In the genomic region with DNA sequence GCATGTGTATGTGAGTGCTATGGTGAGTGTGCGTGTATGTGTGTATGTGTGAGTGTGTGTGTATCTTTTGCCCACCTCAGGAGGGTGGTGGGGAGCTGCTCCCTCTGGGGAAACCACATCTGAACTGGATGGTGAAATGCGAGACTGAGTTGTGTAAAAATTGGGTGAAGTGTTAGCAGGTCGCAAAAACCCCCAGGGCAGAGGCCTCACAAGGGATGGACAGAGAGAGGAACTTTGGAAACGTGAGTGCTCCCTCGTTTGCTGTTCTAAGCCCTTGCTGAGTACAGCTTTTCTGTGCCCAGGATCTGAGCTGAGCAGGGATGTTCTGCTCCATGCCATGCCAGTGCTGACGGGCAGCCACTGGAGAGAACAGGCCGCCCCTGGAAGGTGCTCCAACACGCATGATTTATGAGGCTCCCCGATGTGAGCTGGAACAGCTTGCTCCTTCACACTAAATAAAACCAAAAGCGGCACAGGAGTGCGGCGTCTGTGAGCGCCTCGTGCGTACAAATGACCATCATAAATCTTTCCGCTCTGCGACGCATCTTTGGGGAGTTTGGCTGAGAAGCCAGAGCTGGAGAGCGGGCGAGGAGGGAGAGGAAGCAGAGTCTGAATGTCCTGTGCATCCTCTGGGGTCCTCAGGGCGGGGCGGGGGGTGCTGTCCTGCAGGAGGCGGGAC, we compare ENCODE assay signal across 28 cellular contexts. TPM values are rescaled to one million over a fixed set of nuclear protein-coding genes. Genes with fewer than 3 reads are reported as not detected.
DNase-seq lines count a peak whose midpoint lies in the region; ATAC-seq lines count a peak whose summit lies in the region.
"Had no signal": no experiment of that assay in that cellular context is flagged by ENCODE, and none has a peak within 500 bp of the region (broad histone marks: within the 10 kb centered on the region; RNA-seq: fewer than 3 reads in every experiment).

No MANE protein-coding gene starts in this region.

- H3K4me1 ChIP-seq in mesenchymal stem cell (ENCODE audit: control insufficient read depth, insufficient read depth, low read depth, low read length) (no peaks in the 10 kb centered on the region), GM23248 (ENCODE audit: insufficient read depth) (no peaks in the 10 kb centered on the region), Karpas-422 (ENCODE audit: low read length) (no peaks in the 10 kb centered on the region)
- H3K4me1 ChIP-seq: adrenal gland, tibial artery had no signal

- WGBS in mesenchymal stem cell: 42% methylated on average over 22 of the region's 23 CpGs
- 2 to 4% methylated on average over 23 of the region's 23 CpGs for WGBS in GM23248 (ENCODE audit: low coverage in 1 of 2, low lambda C conversion rate in 2 of 2, missing lambda C conversion rate in 2 of 2), 2 experiments

- H3K9me2 ChIP-seq in GM23248 (ENCODE audit: insufficient read depth): no peaks in the 10 kb centered on the region
- no peaks in the 10 kb centered on the region for H3K9me2 ChIP-seq in Karpas-422 (replicated peaks; ENCODE audit: insufficient read depth, low read length)

- H4K91ac ChIP-seq in mesenchymal stem cell (ENCODE audit: low read length): peak overlapping the region; percentile 2

- H3K79me2 ChIP-seq in GM23248 (ENCODE audit: insufficient read depth): no peaks in the 10 kb centered on the region
- no peaks in the 10 kb centered on the region for H3K79me2 ChIP-seq in Karpas-422 (ENCODE audit: low read length)

- no peaks in the 10 kb centered on the region for H4K20me1 ChIP-seq in GM23248 (ENCODE audit: insufficient read depth)
- H4K20me1 ChIP-seq in Karpas-422 (ENCODE audit: insufficient read depth, low read depth, low read length): no peaks in the 10 kb centered on the region

- H3K79me1 ChIP-seq in mesenchymal stem cell (replicated peaks; ENCODE audit: low read length, poor library complexity, severe bottlenecking): no peaks in the 10 kb centered on the region

- peak; percentile 12 for DNase-seq in A172 (ENCODE audit: low spot score)
- DNase-seq in DMS79 treated with DMSO at 0.1 percent for 48 hours (lab: John Stamatoyannopoulos, UW): peak; percentile 59
- peak; percentile 10 to 19 for DNase-seq in NOMO-1 (lab: John Stamatoyannopoulos, UW; ENCODE audit: unreplicated experiment in 2 of 2)
- DNase-seq in mesenchymal stem cell: no peak
- DNase-seq in GM23248: no peak
- DNase-seq in NCI-H774 (lab: John Stamatoyannopoulos, UW): no peak
- DNase-seq in Karpas-422: no peak
- DNase-seq: activated CD4-positive, alpha-beta T cell treated with anti-CD3 and anti-CD28 coated beads, Interleukin-2, amount 50 U/mL, for 48 hours; activated CD8-positive, alpha-beta memory T cell treated with anti-CD3 and anti-CD28 coated beads, Interleukin-2, amount 50 U/mL, for 4 hours; activated naive CD4-positive, alpha-beta T cell treated with anti-CD3 and anti-CD28 coated beads for 36 hours; adrenal gland; COR-L47; DND-41; effector CD4-positive, alpha-beta T cell; left ventricle myocardium superior; NCI-H2107; retina; stimulated activated CD4-positive, alpha-beta T cell treated with anti-CD3 and anti-CD28 coated beads, Interleukin-2, amount 100 ng/mL, for 24 hours; stomach; T-cell; tibial artery had no signal

- no peaks in the 10 kb centered on the region for H3K9me3 ChIP-seq in mesenchymal stem cell (ENCODE audit: control insufficient read depth, low read length)
- H3K9me3 ChIP-seq in GM23248 (ENCODE audit: low read depth): no peaks in the 10 kb centered on the region
- H3K9me3 ChIP-seq in Karpas-422 (ENCODE audit: low read length): no peaks in the 10 kb centered on the region
- H3K9me3 ChIP-seq: adrenal gland, stomach, tibial artery had no signal

- H2BK5ac ChIP-seq in mesenchymal stem cell (ENCODE audit: low read depth, low read length, poor library complexity, severe bottlenecking): no peak overlapping the region

- H3K14ac ChIP-seq in mesenchymal stem cell (ENCODE audit: low read length in 2 of 2): no peak overlapping the region

- no peak overlapping the region for H2AFZ ChIP-seq in mesenchymal stem cell (ENCODE audit: low read depth, low read length)
- no peak overlapping the region for H2AFZ ChIP-seq in GM23248
- H2AFZ ChIP-seq in Karpas-422 (ENCODE audit: low read length): no peak overlapping the region

- H3K27me3 ChIP-seq in mesenchymal stem cell (ENCODE audit: control insufficient read depth in 1 of 2, insufficient read depth in 1 of 2, low read length in 2 of 2) (peaks cover 0 to 78% of the 10 kb centered on the region in 2 experiments), GM23248 (replicated peaks; ENCODE audit: insufficient read depth) (peaks cover 32% of the 10 kb centered on the region), Karpas-422 (ENCODE audit: low read length) (no peaks in the 10 kb centered on the region)

- H3K27ac ChIP-seq in mesenchymal stem cell (ENCODE audit: low read length, poor library complexity, severe bottlenecking): no peak overlapping the region
- no peak overlapping the region for H3K27ac ChIP-seq in GM23248
- H3K27ac ChIP-seq in Karpas-422 (ENCODE audit: low read length): no peak overlapping the region
- H3K27ac ChIP-seq: adrenal gland, tibial artery had no signal

- no peak overlapping the region for H2BK120ac ChIP-seq in mesenchymal stem cell (ENCODE audit: low read depth, low read length)

- no peak overlapping the region for H3K23ac ChIP-seq in mesenchymal stem cell (ENCODE audit: low read length in 2 of 2)

- H3K36me3 ChIP-seq in mesenchymal stem cell (ENCODE audit: control insufficient read depth in 1 of 2, insufficient read depth in 2 of 2, low read depth in 1 of 2, low read length in 2 of 2) (no peaks in the 10 kb centered on the region), GM23248 (ENCODE audit: low read depth) (no peaks in the 10 kb centered on the region), Karpas-422 (ENCODE audit: insufficient read depth, low read length) (no peaks in the 10 kb centered on the region)
- H3K36me3 ChIP-seq: adrenal gland, stomach, tibial artery had no signal

- no peak overlapping the region for H3K18ac ChIP-seq in mesenchymal stem cell (ENCODE audit: low read depth in 1 of 2, low read length in 2 of 2)

- H2AK5ac ChIP-seq in mesenchymal stem cell (ENCODE audit: low read length, severe bottlenecking): no peak overlapping the region

- no peak overlapping the region for H2BK15ac ChIP-seq in mesenchymal stem cell (ENCODE audit: low read depth, poor library complexity, severe bottlenecking)

- H3K4me3 ChIP-seq in mesenchymal stem cell (ENCODE audit: insufficient read depth in 1 of 2, low read depth in 1 of 2, low read length in 2 of 2): no peak overlapping the region
- H3K4me3 ChIP-seq in GM23248: no peak overlapping the region
- no peak overlapping the region for H3K4me3 ChIP-seq in Karpas-422 (ENCODE audit: low read length)
- H3K4me3 ChIP-seq: adrenal gland, stomach, tibial artery had no signal

- H2BK12ac ChIP-seq in mesenchymal stem cell (ENCODE audit: low read length in 2 of 2): no peak overlapping the region

- H3K4ac ChIP-seq in mesenchymal stem cell (ENCODE audit: low read depth in 1 of 2, low read length in 2 of 2): no peak overlapping the region

- H3F3A ChIP-seq in GM23248 (ENCODE audit: insufficient read depth): no peaks in the 10 kb centered on the region

- no peak for ATAC-seq in GM21786 (IDR thresholded peaks at IDR 0.05; ENCODE audit: unreplicated experiment)
- ATAC-seq: HepG2, left ventricle myocardium superior, T-cell had no signal

- in situ Hi-C loops in GM23248 (cut with MboI): no loop called here

- no peak overlapping the region for H3K4me2 ChIP-seq in mesenchymal stem cell (ENCODE audit: low read length, poor library complexity, severe bottlenecking)
- H3K4me2 ChIP-seq in GM23248 (ENCODE audit: unreplicated experiment): no peak overlapping the region
- H3K4me2 ChIP-seq in Karpas-422 (ENCODE audit: low read depth, low read length, poor library complexity, severe bottlenecking): no peak overlapping the region

- H3K9ac ChIP-seq in mesenchymal stem cell (ENCODE audit: low read length) (no peak overlapping the region), GM23248 (no peak overlapping the region), Karpas-422 (ENCODE audit: low read length) (no peak overlapping the region)

- H4K8ac ChIP-seq in mesenchymal stem cell (ENCODE audit: low read length): no peak overlapping the region

RNA-seq across cellular contexts. Expression of a gene that starts 14.0 kb away (rescaled TPM):
- total RNA-seq in A172 (2014; rRNA removed; shearing (Covaris generic)): 2.4 and 11.5 TPM in 2 replicates
- polyA plus RNA-seq in mesenchymal stem cell (2013, experiment 1 of 2): not detected
- polyA plus RNA-seq in mesenchymal stem cell (2013, experiment 2 of 2): not detected
- total RNA-seq in GM23248 (2014; rRNA removed; shearing (Covaris generic)): 1.4 and 1.5 TPM in 2 replicates
- 0.33 TPM in 2 replicates for polyA plus RNA-seq in GM23248 (2016; fragmentation: Nextera tagmentation; extraction: Ambion mirVana)
- total RNA-seq in Karpas-422 (2014; rRNA removed; shearing (Covaris generic); ENCODE audit: low replicate concordance): not detected in 2 replicates
- total RNA-seq: activated T-helper 1 cell treated with anti-CD3 and anti-CD28 coated beads, Interleukin-12 subunit alpha, Interleukin-12 subunit beta, Interleukin-2, Interleukin-4 antibody, amounts not matched to agents 30 ng/mL and 10 ng/mL and 1 ng/mL, durations not matched to agents 14 hours and 24 hours and 36 hours; epithelial cell of proximal tubule; NCI-H460; SK-MEL-5 had no signal
- polyA plus RNA-seq: AG04450, HepG2 had no signal

Comparison
In these comparisons a context has a peak if more than half of its experiments do, and no peak if none do; other contexts are left out.
1. DNase-seq: peak in A172 (single experiment), DMS79 treated with DMSO at 0.1 percent for 48 hours (single experiment) and NOMO-1 (2 of 2); none in mesenchymal stem cell (single experiment), GM23248 (single experiment), NCI-H774 (single experiment) and Karpas-422 (single experiment).